ENCODE assay signal across 8 cellular contexts in genomic region chr1:218377143-218377660, GRCh38. TPM values are rescaled to one million over a fixed set of nuclear protein-coding genes. Genes with fewer than 3 reads are reported as not detected.
DNase-seq lines count a peak whose midpoint lies in the region; TF ChIP-seq lines count a peak whose summit lies in the region.

No MANE protein-coding gene starts in this region.

- intact Hi-C loops in esophagus muscularis mucosa (cut with DNase I): no loop called here

- no peak overlapping the region for H3K4me3 Mint-ChIP-seq in type B pancreatic cell

- no peaks in the 10 kb centered on the region for H3K36me3 ChIP-seq in esophagus muscularis mucosa

- peaks cover 49% of the 10 kb centered on the region for H3K4me1 Mint-ChIP-seq in type B pancreatic cell (ENCODE audit: unreplicated experiment)

- H3K4me3 ChIP-seq in HFF-Myc (replicated peaks; ENCODE audit: low read depth, low read length) (no peak overlapping the region), esophagus muscularis mucosa (no peak overlapping the region)

- no peak overlapping the region for H3K27ac ChIP-seq in esophagus muscularis mucosa (replicated peaks in 1 of 4)

- 66% methylated on average over 4 of the region's 4 CpGs for WGBS in esophagus muscularis mucosa

- H3K27me3 Mint-ChIP-seq in type B pancreatic cell: no peaks in the 10 kb centered on the region

- TF ChIP-seq POLR2A in esophagus muscularis mucosa (IDR thresholded peaks at IDR 0.05; ENCODE audit: low read depth): no peak

- TF ChIP-seq CTCF in HFF-Myc (IDR thresholded peaks at IDR 0.05; ENCODE audit: low read depth, low read length, missing control alignments) (no peak), type B pancreatic cell (conservative IDR thresholded peaks at IDR 0.05) (no peak), esophagus muscularis mucosa (IDR thresholded peaks at IDR 0.05) (no peak)

- H3K36me3 Mint-ChIP-seq in type B pancreatic cell: peaks cover 17% of the 10 kb centered on the region

- H3K9me3 ChIP-seq in esophagus muscularis mucosa: no peaks in the 10 kb centered on the region

- TF ChIP-seq EP300 in esophagus muscularis mucosa (IDR thresholded peaks at IDR 0.05): no peak

- H3K27ac Mint-ChIP-seq in type B pancreatic cell: peak overlapping the region; percentile 21

- DNase-seq in GM04503 (ENCODE audit: low read depth) (peak; percentile 91), HFF-Myc (ENCODE audit: extremely low read depth, low read depth) (peak; percentile 95), MV-4-11 (lab: John Stamatoyannopoulos, UW) (peak; percentile 90), kidney tubule cell (ENCODE audit: low spot score) (peak; percentile 95), type B pancreatic cell (ENCODE audit: extremely low spot score, unreplicated experiment) (no peak), NCI-H1092 treated with DMSO at 0.1 percent for 48 hours (lab: John Stamatoyannopoulos, UW) (no peak), esophagus muscularis mucosa (ENCODE audit: extremely low spot score) (no peak)
- DNase-seq in activated T-cell treated with anti-CD3 and anti-CD28 coated beads, Interleukin-2, amount 50 U/mL, for 1 hour: peak; percentile 19

- H3K9me3 Mint-ChIP-seq in type B pancreatic cell: no peaks in the 10 kb centered on the region

- peaks cover 39 to 65% (median 49%) of the 10 kb centered on the region in 4 donors for H3K4me1 ChIP-seq in esophagus muscularis mucosa

- H3K27me3 ChIP-seq in esophagus muscularis mucosa: no peaks in the 10 kb centered on the region

RNA-seq across cellular contexts. Expression of gene TGFB2, which starts 32.1 kb away (rescaled TPM):
- total RNA-seq in type B pancreatic cell (ENCODE audit: low replicate concordance) (18.4 and 207 TPM in 2 replicates), esophagus muscularis mucosa (10 to 100 TPM in 1 of 4 donors, 1 to 10 TPM in 3; 5.3 to 12.6 (median 6.1) TPM)

Comparison
In these comparisons a context has a peak if more than half of its experiments do, and no peak if none do; other contexts are left out.
1. DNase-seq: peak in GM04503 (single experiment), HFF-Myc (single experiment), MV-4-11 (single experiment), activated T-cell treated with anti-CD3 and anti-CD28 coated beads, Interleukin-2, amount 50 U/mL, for 1 hour (single experiment) and kidney tubule cell (single experiment); none in type B pancreatic cell (single experiment), NCI-H1092 treated with DMSO at 0.1 percent for 48 hours (single experiment) and esophagus muscularis mucosa (single experiment).